Comparison of ENCODE assay signal across 8 cellular contexts in genomic region chr1:147669475-147670318, GRCh38. TPM values are rescaled to one million over a fixed set of nuclear protein-coding genes. Genes with fewer than 3 reads are reported as not detected.
A peak's percentile ranks its signal among the peaks of the same experiment; 100 is the strongest.
DNase-seq lines count a peak whose midpoint lies in the region; ATAC-seq, FAIRE-seq and TF ChIP-seq lines count a peak whose summit lies in the region.

No MANE protein-coding gene starts in this region.

- H3K4me1 ChIP-seq in small intestine (ENCODE audit: control insufficient read depth in 2 of 2, insufficient read depth in 1 of 2, low read depth in 1 of 2, low read length in 1 of 2) = no peaks in the 10 kb centered on the region

- H3K4me1 Mint-ChIP-seq in T-helper 2 cell treated with Interferon-gamma antibody and Interleukin-4, amounts not matched to agents 5 μg/mL and 100 μg/mL, for 36 hours (ENCODE audit: low read depth) = peaks cover 18% of the 10 kb centered on the region
- peaks cover 14% of the 10 kb centered on the region for H3K4me1 Mint-ChIP-seq in MCF 10A (ENCODE audit: insufficient read depth, unreplicated experiment)

- in situ Hi-C loops in KBM-7 (cut with MboI; ENCODE audit: low pct_unique_long_range_greater_than_20kb, low sequenced_read_pairs) = no loop called here

- no peaks in the 10 kb centered on the region for H3K27me3 ChIP-seq in small intestine (ENCODE audit: control insufficient read depth in 2 of 2, insufficient read depth in 2 of 2, low read length in 2 of 2)

- BruUV-seq in MCF 10A (replicated peaks; lab: Mats Ljungman, UMichigan) = no TSS peak

- CTCF ChIA-PET in MCF 10A (lab: Yijun Ruan, JAX) = interaction anchor here (0.6 to 1.8 kb wide), 13 partner anchors 12 to 630 kb away, joined by 3 to 8 read pairs (median 4); no protein-coding TSS in a partner anchor

- peak overlapping the region; percentile 88 to 91 for H3K4me3 ChIP-seq in small intestine (ENCODE audit: low read depth in 1 of 2, low read length in 2 of 2)

- H3K36me3 Mint-ChIP-seq in T-helper 2 cell treated with Interferon-gamma antibody and Interleukin-4, amounts not matched to agents 5 μg/mL and 100 μg/mL, for 36 hours (ENCODE audit: low read depth) = no peaks in the 10 kb centered on the region
- H3K36me3 Mint-ChIP-seq in MCF 10A (ENCODE audit: insufficient read depth, unreplicated experiment) = no peaks in the 10 kb centered on the region

- peak; percentile 40 for ATAC-seq in GM21723 (IDR thresholded peaks at IDR 0.05; ENCODE audit: unreplicated experiment)

- H3K9me3 ChIP-seq in small intestine (ENCODE audit: control insufficient read depth, low read depth) = no peaks in the 10 kb centered on the region

- 0 to 1% (median 0%) methylated on average over 53 of the region's 53 CpGs for WGBS in small intestine, 3 donors

- no peak for FAIRE-seq in small intestine (lab: Jason Lieb, UNC)

- no peaks in the 10 kb centered on the region for H3K9me3 Mint-ChIP-seq in T-helper 2 cell treated with Interferon-gamma antibody and Interleukin-4, amounts not matched to agents 5 μg/mL and 100 μg/mL, for 36 hours
- no peaks in the 10 kb centered on the region for H3K9me3 Mint-ChIP-seq in MCF 10A (ENCODE audit: unreplicated experiment)

- H3K27me3 Mint-ChIP-seq in T-helper 2 cell treated with Interferon-gamma antibody and Interleukin-4, amounts not matched to agents 5 μg/mL and 100 μg/mL, for 36 hours (ENCODE audit: low read depth) = peaks cover 12% of the 10 kb centered on the region
- no peaks in the 10 kb centered on the region for H3K27me3 Mint-ChIP-seq in MCF 10A (ENCODE audit: insufficient read depth, unreplicated experiment)

- peak overlapping the region; percentile 94 for H3K4me3 Mint-ChIP-seq in T-helper 2 cell treated with Interferon-gamma antibody and Interleukin-4, amounts not matched to agents 5 μg/mL and 100 μg/mL, for 36 hours
- peak overlapping the region; percentile 93 for H3K4me3 Mint-ChIP-seq in MCF 10A (ENCODE audit: unreplicated experiment)

- H3K36me3 ChIP-seq in small intestine (ENCODE audit: control insufficient read depth in 2 of 2, insufficient read depth in 2 of 2, low read length in 2 of 2) = no peaks in the 10 kb centered on the region

- no peak for TF ChIP-seq CTCF in MCF 10A (IDR thresholded peaks at IDR 0.05; ENCODE audit: unreplicated experiment)

- intact Hi-C loops in MCF 10A (cut with micrococcal nuclease) = loop anchor here (2.0 kb wide), 1 partner anchor 71 kb away; no protein-coding TSS in a partner anchor

- DNase-seq in ELR (ENCODE audit: low read depth) (peak; percentile 67), KBM-7 (peak; percentile 65), MCF 10A (ENCODE audit: unreplicated experiment) (peak; percentile 74), iPS-NIHi7 (ENCODE audit: extremely low spot score) (peak; percentile 58), small intestine (peak; percentile 67), NK-92 (lab: John Stamatoyannopoulos, UW; ENCODE audit: unreplicated experiment) (no peak)
- DNase-seq in T-helper 2 cell treated with Interferon-gamma antibody and Interleukin-4, amounts not matched to agents 5 μg/mL and 100 μg/mL, for 36 hours (ENCODE audit: low spot score) = peak; percentile 31

- POLR2A ChIA-PET in MCF 10A (lab: Yijun Ruan, JAX) = interaction anchor here (0.7 to 2.2 kb wide), 28 partner anchors 9 to 232 kb away, joined by 3 to 20 read pairs (median 4); no protein-coding TSS in a partner anchor

- peak overlapping the region; percentile 87 for H3K27ac Mint-ChIP-seq in T-helper 2 cell treated with Interferon-gamma antibody and Interleukin-4, amounts not matched to agents 5 μg/mL and 100 μg/mL, for 36 hours
- peak overlapping the region; percentile 75 for H3K27ac Mint-ChIP-seq in MCF 10A (ENCODE audit: low read depth, unreplicated experiment)

- H3K27ac ChIP-seq in small intestine (ENCODE audit: low read depth in 1 of 2, low read length in 1 of 2) = peak overlapping the region; percentile 69 to 82

RNA-seq across cellular contexts. Expression of gene ACP6, which starts 0.6 kb away (rescaled TPM):
- 40.5 and 54.1 TPM in 2 replicates for total RNA-seq in MCF 10A (2022)
- polyA plus RNA-seq in small intestine = 10 to 100 TPM in 2 of 3 donors, 1 to 10 TPM in 1; 3.5 to 17.7 (median 10.7) TPM
